In the genomic region with DNA sequence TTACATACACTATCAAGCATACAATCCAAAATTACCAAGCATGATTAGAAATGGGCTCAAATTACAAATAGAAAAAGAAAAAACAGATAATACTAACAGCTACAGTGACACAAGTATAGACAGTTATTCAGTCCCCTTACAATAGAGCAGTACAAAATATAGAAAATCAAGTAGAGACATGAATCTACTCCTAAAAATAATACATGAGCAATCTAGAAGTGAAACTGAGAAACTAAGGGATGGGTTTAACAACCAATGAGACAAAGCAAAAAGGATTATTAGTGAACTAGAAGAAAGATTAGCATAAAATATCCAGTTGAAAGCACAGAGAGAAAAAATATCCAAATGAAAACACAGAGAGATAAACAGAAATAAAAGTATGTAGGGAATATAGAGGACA, we compare ENCODE assay signal across 17 cellular contexts.
DNase-seq lines count a peak whose midpoint lies in the region; ATAC-seq and TF ChIP-seq lines count a peak whose summit lies in the region.
"Had no signal": no experiment of that assay in that cellular context is flagged by ENCODE, and none has a peak within 500 bp of the region (broad histone marks: within the 10 kb centered on the region; RNA-seq: fewer than 3 reads in every experiment).

No MANE protein-coding gene starts in this region.

- no peak overlapping the region for H3K4me3 ChIP-seq in epithelial cell of esophagus (ENCODE audit: low read length)
- H3K4me3 ChIP-seq: SJSA1 had no signal

- DNase-seq in epithelial cell of esophagus (ENCODE audit: low read depth) (peak; percentile 10), DMS79 (lab: John Stamatoyannopoulos, UW) (no peak), NCI-H1105 (lab: John Stamatoyannopoulos, UW) (no peak), NCI-H69 (lab: John Stamatoyannopoulos, UW) (no peak)
- DNase-seq: HFFc6; MV-4-11; NCI-H146; NCI-H2107; NCI-H226; NCI-H526 treated with DMSO at 0.1 percent for 48 hours; NK-92 treated with Interleukin-12 subunit alpha and Interleukin-12 subunit beta, amount 100 ng/mL, for 24 hours; OCI-M1 had no signal

- ATAC-seq in GM18499 (IDR thresholded peaks at IDR 0.05; ENCODE audit: insufficient read depth, unreplicated experiment) (peak; percentile 74), GM19351 (IDR thresholded peaks at IDR 0.05; ENCODE audit: unreplicated experiment) (peak; percentile 83), HG03103 (IDR thresholded peaks at IDR 0.05; ENCODE audit: low read depth, unreplicated experiment) (peak; percentile 63), GM21528 (IDR thresholded peaks at IDR 0.05; ENCODE audit: low FRiP score, unreplicated experiment) (no peak)

- no peak for TF ChIP-seq CTCF in epithelial cell of esophagus (IDR thresholded peaks at IDR 0.05; ENCODE audit: insufficient read depth, low read depth, low read length, missing control alignments)
